Comparison of ENCODE assay signal across 8 cellular contexts in the genomic region with DNA sequence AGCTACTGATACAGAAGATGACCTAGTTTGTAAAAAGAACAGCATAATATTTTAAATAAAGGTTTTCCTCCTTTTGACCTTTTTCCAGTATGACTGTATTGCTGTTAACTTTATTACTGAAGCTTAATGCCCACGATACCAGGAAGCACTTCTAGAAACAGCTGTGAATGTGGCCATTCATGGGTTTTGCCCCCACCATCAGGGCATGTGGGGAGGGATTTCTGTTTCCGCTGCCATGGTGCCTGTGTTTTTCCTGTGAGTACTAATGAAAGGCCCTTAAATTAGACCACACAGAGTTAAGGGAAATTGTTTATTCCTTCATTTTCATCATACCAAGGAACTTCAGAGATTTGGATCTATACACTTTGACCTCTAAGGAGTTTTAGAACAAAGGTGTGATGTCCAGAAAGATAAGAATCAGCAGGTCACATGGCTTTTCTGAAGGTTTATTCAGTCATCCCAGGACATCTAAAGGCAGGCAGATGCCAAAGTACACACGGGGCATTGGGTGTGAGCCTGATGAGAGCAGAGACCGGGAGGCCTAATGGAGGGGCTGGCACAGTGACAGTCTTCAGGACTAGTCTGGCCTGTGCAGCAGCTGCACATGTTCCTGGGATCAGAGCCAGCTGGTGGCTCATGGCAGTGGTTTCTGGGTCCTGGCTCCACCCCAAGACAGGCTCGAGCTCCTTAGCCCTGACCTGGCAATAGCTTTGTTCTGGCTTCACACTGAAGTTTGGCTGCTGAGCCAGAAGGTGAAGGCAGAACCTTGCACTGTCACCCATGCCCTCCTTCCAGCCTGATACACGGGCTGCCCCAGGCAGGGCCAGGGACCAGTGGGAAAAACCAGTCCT.
A peak's percentile ranks its signal among the peaks of the same experiment; 100 is the strongest.
DNase-seq lines count a peak whose midpoint lies in the region; ATAC-seq, FAIRE-seq and TF ChIP-seq lines count a peak whose summit lies in the region.

No MANE protein-coding gene starts in this region.

- peaks cover 14% of the 10 kb centered on the region for H3K4me1 Mint-ChIP-seq in activated T-cell treated with anti-CD3 and anti-CD28 coated beads, Interleukin-2, amount 50 U/mL, for 72 hours (ENCODE audit: low read depth)

- peak; percentile 33 for DNase-seq in ELF-1 (ENCODE audit: low read depth, low spot score)
- peak; percentile 85 for DNase-seq in NCI-H345 (lab: John Stamatoyannopoulos, UW)
- DNase-seq in bronchial epithelial cell (ENCODE audit: low read depth): peak; percentile 96
- peak; percentile 98 for DNase-seq in kidney
- DNase-seq in stromal cell of bone marrow (ENCODE audit: low read depth): peak; percentile 94
- DNase-seq in activated T-cell treated with anti-CD3 and anti-CD28 coated beads, Interleukin-2, amount 50 U/mL, for 72 hours: no peak
- DNase-seq in stimulated activated CD4-positive, alpha-beta T cell treated with anti-CD3 and anti-CD28 coated beads, Interleukin-1b, Interleukin-23, amount 100 ng/mL, for 48 hours: no peak

- no peak overlapping the region for H3K27ac Mint-ChIP-seq in activated T-cell treated with anti-CD3 and anti-CD28 coated beads, Interleukin-2, amount 50 U/mL, for 72 hours

- H3K4me3 ChIP-seq in bronchial epithelial cell (ENCODE audit: low read depth, low read length) (no peak overlapping the region), kidney (ENCODE audit: low read length in 2 of 2) (no peak overlapping the region)

- no peaks in the 10 kb centered on the region for H3K9me3 ChIP-seq in kidney (ENCODE audit: control insufficient read depth in 1 of 2, low read length in 2 of 2)

- no peaks in the 10 kb centered on the region for H3K27me3 ChIP-seq in bronchial epithelial cell (ENCODE audit: control insufficient read depth, insufficient read depth, low read length)

- H3K4me3 Mint-ChIP-seq in activated T-cell treated with anti-CD3 and anti-CD28 coated beads, Interleukin-2, amount 50 U/mL, for 72 hours: no peak overlapping the region

- H3K4me1 ChIP-seq in kidney (ENCODE audit: control insufficient read depth in 1 of 2, insufficient read depth in 1 of 2, low read depth in 1 of 2, low read length in 2 of 2): peaks cover 30 to 46% of the 10 kb centered on the region in 2 donors

- intact Hi-C loops in kidney (cut with DNase I): loop anchor here (10.0 kb wide), 1 partner anchor 77 kb away; no protein-coding TSS in a partner anchor

- H3K27me3 Mint-ChIP-seq in activated T-cell treated with anti-CD3 and anti-CD28 coated beads, Interleukin-2, amount 50 U/mL, for 72 hours (ENCODE audit: low read depth): peaks cover 13% of the 10 kb centered on the region

- peak overlapping the region; percentile 87 to 91 for H3K27ac ChIP-seq in kidney (ENCODE audit: low read depth in 2 of 2, low read length in 2 of 2)

- TF ChIP-seq CTCF in bronchial epithelial cell (IDR thresholded peaks at IDR 0.05; ENCODE audit: insufficient read depth, low read length, severe bottlenecking) (no peak), kidney (IDR thresholded peaks at IDR 0.05; ENCODE audit: borderline replicate concordance, extremely low read depth, insufficient read depth) (no peak)

- H3K36me3 Mint-ChIP-seq in activated T-cell treated with anti-CD3 and anti-CD28 coated beads, Interleukin-2, amount 50 U/mL, for 72 hours (ENCODE audit: insufficient read depth in 2 of 2): no peaks in the 10 kb centered on the region

- H3K9me3 Mint-ChIP-seq in activated T-cell treated with anti-CD3 and anti-CD28 coated beads, Interleukin-2, amount 50 U/mL, for 72 hours: no peaks in the 10 kb centered on the region

- FAIRE-seq in bronchial epithelial cell (lab: Jason Lieb, UNC) (peak; percentile 66), kidney (lab: Jason Lieb, UNC) (no peak)

- ATAC-seq in HG03139 (IDR thresholded peaks at IDR 0.05; ENCODE audit: unreplicated experiment): no peak
- ATAC-seq in activated T-cell treated with anti-CD3 and anti-CD28 coated beads, Interleukin-2, amount 50 U/mL, for 72 hours (replicated peaks in 1 of 2): no peak

- H3K36me3 ChIP-seq in bronchial epithelial cell (ENCODE audit: control insufficient read depth, insufficient read depth, low read length) (no peaks in the 10 kb centered on the region), kidney (ENCODE audit: control insufficient read depth in 1 of 2, insufficient read depth in 2 of 2, low read length in 2 of 2) (no peaks in the 10 kb centered on the region)

- H3K9ac ChIP-seq in kidney (ENCODE audit: low read length in 2 of 2): peak overlapping the region in 1 of 2 donors; percentile 5

Comparison
In these comparisons a context has a peak if more than half of its experiments do, and no peak if none do; other contexts are left out.
1. DNase-seq: peak in ELF-1 (single experiment), NCI-H345 (single experiment), bronchial epithelial cell (single experiment), kidney (single experiment) and stromal cell of bone marrow (single experiment); none in activated T-cell treated with anti-CD3 and anti-CD28 coated beads, Interleukin-2, amount 50 U/mL, for 72 hours (0 of 2) and stimulated activated CD4-positive, alpha-beta T cell treated with anti-CD3 and anti-CD28 coated beads, Interleukin-1b, Interleukin-23, amount 100 ng/mL, for 48 hours (single experiment).